In the genomic region with DNA sequence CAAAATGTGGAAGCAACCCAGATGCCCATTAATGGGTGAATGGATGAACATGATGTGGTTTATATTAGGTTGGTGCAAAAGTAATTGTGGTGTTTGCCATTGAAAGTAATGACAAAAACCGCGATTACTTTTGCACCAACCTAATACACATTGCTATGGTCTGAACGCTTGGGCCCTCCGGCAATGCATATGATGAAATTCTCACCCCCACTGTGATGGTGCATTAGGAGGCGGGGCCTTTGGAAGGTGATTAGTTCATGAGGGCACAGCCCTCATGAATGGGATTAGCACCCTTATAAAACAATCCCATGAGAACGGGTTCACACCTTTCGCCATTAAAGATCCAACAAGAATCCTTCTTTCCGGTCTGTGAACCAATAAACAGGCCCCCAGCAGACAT, we compare ENCODE assay signal across 25 cellular contexts. TPM values are rescaled to one million over a fixed set of nuclear protein-coding genes. Genes with fewer than 3 reads are reported as not detected.
A peak's percentile ranks its signal among the peaks of the same experiment; 100 is the strongest.
DNase-seq lines count a peak whose midpoint lies in the region; ATAC-seq, FAIRE-seq and TF ChIP-seq lines count a peak whose summit lies in the region.
"Had no signal": no experiment of that assay in that cellular context is flagged by ENCODE, and none has a peak within 500 bp of the region (broad histone marks: within the 10 kb centered on the region; RNA-seq: fewer than 3 reads in every experiment).

No MANE protein-coding gene starts in this region.

- no peaks in the 10 kb centered on the region for H3K79me2 ChIP-seq in HepG2 (ENCODE audit: insufficient read depth, low read length)
- H3K79me2 ChIP-seq: parathyroid adenoma had no signal

- CTCF ChIA-PET in HepG2 (lab: Yijun Ruan, JAX; ENCODE audit: low intra/inter-chr PET ratio, low total read pairs) = no interaction called here

- POLR2A ChIA-PET in HepG2 (lab: Yijun Ruan, JAX) = interaction anchor here (3.4 to 4.9 kb wide), 3 partner anchors 8 to 65 kb away, joined by 19 to 94 read pairs (median 28); a partner anchor contains a TSS

- H2AFZ ChIP-seq in HepG2 (ENCODE audit: low read length) = no peak overlapping the region
- H2AFZ ChIP-seq: parathyroid adenoma had no signal

- no peak for FAIRE-seq in HepG2 (lab: Jason Lieb, UNC)
- FAIRE-seq: H54 had no signal

- ATAC-seq in HepG2 (no peak), right lobe of liver (no peak)
- ATAC-seq: activated CD8-positive, alpha-beta T cell treated with anti-CD3 and anti-CD28 coated beads, Interleukin-2, amount 10 ng/mL, durations not matched to agents 7 days and 5 days; sciatic nerve had no signal

- TF ChIP-seq CTCF in HepG2 (CRISPR knock-in tag; IDR thresholded peaks at IDR 0.05) (no peak), right lobe of liver (IDR thresholded peaks at IDR 0.05) (no peak)

- TF ChIP-seq EP300 in HepG2 (IDR thresholded peaks at IDR 0.05; ENCODE audit: low read depth in 2 of 2, low read length in 2 of 2) = no peak
- TF ChIP-seq EP300 in HepG2 (CRISPR knock-in tag; IDR thresholded peaks at IDR 0.05; ENCODE audit: borderline replicate concordance) = no peak

- 95% methylated on average over 8 of the region's 8 CpGs for WGBS in HepG2 (ENCODE audit: low lambda C conversion rate)
- WGBS in right lobe of liver (ENCODE audit: insufficient coverage, low coverage, low lambda C conversion rate, missing lambda C conversion rate) = 89% methylated on average over 3 of the region's 8 CpGs

- H3K36me3 ChIP-seq in HepG2 (replicated peaks in 1 of 2; ENCODE audit: control insufficient read depth in 1 of 2, insufficient read depth in 2 of 2, low read length in 2 of 2) (no peaks in the 10 kb centered on the region), right lobe of liver (no peaks in the 10 kb centered on the region)
- H3K36me3 ChIP-seq: BE2C, breast epithelium, uterus had no signal

- no peak overlapping the region for H3K9ac ChIP-seq in HepG2 (ENCODE audit: insufficient read depth, low read depth, low read length)
- H3K9ac ChIP-seq: parathyroid adenoma had no signal

- intact Hi-C loops in HepG2 (cut with micrococcal nuclease; ENCODE audit: unreplicated experiment) (loop anchor here (2.0 kb wide), 2 partner anchors 28 to 38 kb away; a partner anchor contains a TSS), right lobe of liver (cut with DNase I) (no loop called here)

- H3K4me2 ChIP-seq in HepG2 (ENCODE audit: low read depth, low read length) = no peak overlapping the region

- H3K4me3 ChIP-seq in HepG2 (replicated peaks in 1 of 3; ENCODE audit: insufficient read depth in 1 of 3, low read depth in 2 of 3, low read length in 3 of 3) (no peak overlapping the region), right lobe of liver (no peak overlapping the region)
- H3K4me3 ChIP-seq: breast epithelium, uterus had no signal

- no TSS peak for BruUV-seq in HepG2 (replicated peaks; lab: Mats Ljungman, UMichigan)

- H4K20me1 ChIP-seq in HepG2 (ENCODE audit: insufficient read depth, low read length) = no peaks in the 10 kb centered on the region

- no peak for TF ChIP-seq RAD21 in HepG2 (CRISPR knock-in tag; IDR thresholded peaks at IDR 0.05)

- TF ChIP-seq POLR2A in HepG2 (IDR thresholded peaks at IDR 0.05; ENCODE audit: insufficient read depth in 1 of 2, low read depth in 2 of 2, low read length in 2 of 2) (no peak), right lobe of liver (IDR thresholded peaks at IDR 0.05) (no peak)

- in situ Hi-C loops in HepG2 (cut with HindIII; ENCODE audit: extremely low pct_ligation_motif_present, low pct_unique_long_range_greater_than_20kb) = no loop called here

- H3K27ac ChIP-seq in HepG2 (ENCODE audit: extremely low read length, insufficient read depth, low read length) = peak overlapping the region; percentile 89
- no peak overlapping the region for H3K27ac ChIP-seq in right lobe of liver
- H3K27ac ChIP-seq: breast epithelium, parathyroid adenoma, RWPE1, uterus had no signal

- DNase-seq in HepG2 (ENCODE audit: low spot score) = no peak
- no peak for DNase-seq in right lobe of liver
- DNase-seq in pons (ENCODE audit: low spot score) = no peak
- DNase-seq in stimulated activated naive CD4-positive, alpha-beta T cell (lab: John Stamatoyannopoulos, UW) = no peak
- DNase-seq: activated CD8-positive, alpha-beta T cell treated with anti-CD3 and anti-CD28 coated beads, Interleukin-2, amount 10 ng/mL, durations not matched to agents 7 days and 5 days; activated T-cell treated with anti-CD3 and anti-CD28 coated beads, Interleukin-2, amount 50 U/mL, for 1 hour; BE2C; COR-L47; cortex of kidney; DND-41; head of caudate nucleus; midbrain; MM.1S; NCI-H1694; NCI-H2171 treated with DMSO at 0.1 percent for 48 hours; NCI-H526; T-helper 9 cell; uterus had no signal

- H3K9me3 ChIP-seq in HepG2 (ENCODE audit: low read length) (no peaks in the 10 kb centered on the region), right lobe of liver (no peaks in the 10 kb centered on the region)
- H3K9me3 ChIP-seq: BE2C, breast epithelium, uterus had no signal

- H3K4me1 ChIP-seq in HepG2 (ENCODE audit: insufficient read depth, low read length) (peaks cover 84% of the 10 kb centered on the region), right lobe of liver (peaks cover 0 to 15% (median 0%) of the 10 kb centered on the region in 4 donors)
- H3K4me1 ChIP-seq: breast epithelium, uterus had no signal

- H3K27me3 ChIP-seq in HepG2 (ENCODE audit: control insufficient read depth in 1 of 2, insufficient read depth in 2 of 2, low read length in 2 of 2) (no peaks in the 10 kb centered on the region), right lobe of liver (no peaks in the 10 kb centered on the region)
- H3K27me3 ChIP-seq: BE2C, breast epithelium, uterus had no signal

RNA-seq across cellular contexts. Expression of a gene that starts 25.3 kb away (rescaled TPM):
- not detected in 2 replicates for total RNA-seq in HepG2 (2016; rRNA removed; fragmentation: Illumina TruSeq; extraction: Trizol)
- not detected in 2 replicates for total RNA-seq in HepG2 (2016; cell fraction: cytosol; rRNA removed; fragmentation: Illumina TruSeq; extraction: Trizol; ENCODE audit: low read depth)
- not detected in 2 replicates for total RNA-seq in HepG2 (2016; cell fraction: insoluble cytoplasmic fraction; rRNA removed; fragmentation: Illumina TruSeq; extraction: Trizol)
- total RNA-seq in HepG2 (2016; cell fraction: membrane; rRNA removed; fragmentation: Illumina TruSeq; extraction: Trizol) = not detected in 2 replicates
- not detected in 2 replicates for total RNA-seq in HepG2 (2016; cell fraction: nucleus; rRNA removed; fragmentation: Illumina TruSeq; extraction: Trizol)
- not detected in 2 replicates for polyA plus RNA-seq in HepG2 (2011; rRNA removed)
- 0.44 TPM in 1 of 2 replicates, not detected in the other for polyA plus RNA-seq in HepG2 (2011; cell fraction: cytosol; rRNA removed)
- polyA plus RNA-seq in HepG2 (2011; cell fraction: nucleus; rRNA removed) = not detected in 2 replicates
- not detected in 2 replicates for polyA plus RNA-seq in HepG2 (2012)
- not detected in 2 replicates for polyA plus RNA-seq in HepG2 (2016; cell fraction: cytosol; fragmentation: Illumina TruSeq; extraction: Trizol; ENCODE audit: low read depth)
- polyA plus RNA-seq in HepG2 (2016; cell fraction: insoluble cytoplasmic fraction; fragmentation: Illumina TruSeq; extraction: Trizol; ENCODE audit: low read depth) = not detected in 2 replicates
- not detected in 2 replicates for polyA plus RNA-seq in HepG2 (2016; cell fraction: membrane; fragmentation: Illumina TruSeq; extraction: Trizol; ENCODE audit: low read depth)
- polyA plus RNA-seq in HepG2 (2016; cell fraction: nucleus; fragmentation: Illumina TruSeq; extraction: Trizol; ENCODE audit: insufficient read depth, low read depth) = not detected in 2 replicates
- polyA minus RNA-seq in HepG2 (2011; rRNA and poly(A)+ RNA removed; ENCODE audit: low replicate concordance) = not detected in 2 replicates
- not detected in 2 replicates for polyA minus RNA-seq in HepG2 (2011; cell fraction: cytosol; rRNA and poly(A)+ RNA removed)
- not detected in 2 replicates for polyA minus RNA-seq in HepG2 (2011; cell fraction: nucleus; rRNA and poly(A)+ RNA removed)
- total RNA-seq in right lobe of liver = not detected
- total RNA-seq: A172; activated CD8-positive, alpha-beta T cell treated with anti-CD3 and anti-CD28 coated beads, Interleukin-2, amount 10 ng/mL, durations not matched to agents 7 days and 5 days; breast epithelium; natural killer cell treated with Interleukin-12 subunit alpha and Interleukin-12 subunit beta and Interleukin-15 and Interleukin-18, amount 100 ng/mL, for 72 hours; sciatic nerve; uterus had no signal

RNA-seq across cellular contexts. Expression of a gene that starts 30.1 kb away (rescaled TPM):
- not detected in 2 replicates for total RNA-seq in HepG2 (2016; rRNA removed; fragmentation: Illumina TruSeq; extraction: Trizol)
- total RNA-seq in HepG2 (2016; cell fraction: cytosol; rRNA removed; fragmentation: Illumina TruSeq; extraction: Trizol; ENCODE audit: low read depth) = 0.61 TPM in 1 of 2 replicates, not detected in the other
- not detected in 2 replicates for total RNA-seq in HepG2 (2016; cell fraction: insoluble cytoplasmic fraction; rRNA removed; fragmentation: Illumina TruSeq; extraction: Trizol)
- 0.28 and 0.52 TPM in 2 replicates for total RNA-seq in HepG2 (2016; cell fraction: membrane; rRNA removed; fragmentation: Illumina TruSeq; extraction: Trizol)
- not detected in 2 replicates for total RNA-seq in HepG2 (2016; cell fraction: nucleus; rRNA removed; fragmentation: Illumina TruSeq; extraction: Trizol)
- polyA plus RNA-seq in HepG2 (2011; rRNA removed) = 0.54 TPM in 1 of 2 replicates, not detected in the other
- 0.19 and 0.26 TPM in 2 replicates for polyA plus RNA-seq in HepG2 (2011; cell fraction: cytosol; rRNA removed)
- not detected in 2 replicates for polyA plus RNA-seq in HepG2 (2011; cell fraction: nucleus; rRNA removed)
- not detected in 2 replicates for polyA plus RNA-seq in HepG2 (2012)
- polyA plus RNA-seq in HepG2 (2016; cell fraction: cytosol; fragmentation: Illumina TruSeq; extraction: Trizol; ENCODE audit: low read depth) = 1.6 and 2.0 TPM in 2 replicates
- 0.56 TPM in 1 of 2 replicates, not detected in the other for polyA plus RNA-seq in HepG2 (2016; cell fraction: insoluble cytoplasmic fraction; fragmentation: Illumina TruSeq; extraction: Trizol; ENCODE audit: low read depth)
- 0.55 and 0.73 TPM in 2 replicates for polyA plus RNA-seq in HepG2 (2016; cell fraction: membrane; fragmentation: Illumina TruSeq; extraction: Trizol; ENCODE audit: low read depth)
- polyA plus RNA-seq in HepG2 (2016; cell fraction: nucleus; fragmentation: Illumina TruSeq; extraction: Trizol; ENCODE audit: insufficient read depth, low read depth) = not detected in 2 replicates
- polyA minus RNA-seq in HepG2 (2011; rRNA and poly(A)+ RNA removed; ENCODE audit: low replicate concordance) = not detected in 2 replicates
- not detected in 2 replicates for polyA minus RNA-seq in HepG2 (2011; cell fraction: cytosol; rRNA and poly(A)+ RNA removed)
- polyA minus RNA-seq in HepG2 (2011; cell fraction: nucleus; rRNA and poly(A)+ RNA removed) = not detected in 2 replicates
- not detected for total RNA-seq in right lobe of liver
- total RNA-seq: A172; activated CD8-positive, alpha-beta T cell treated with anti-CD3 and anti-CD28 coated beads, Interleukin-2, amount 10 ng/mL, durations not matched to agents 7 days and 5 days; breast epithelium; natural killer cell treated with Interleukin-12 subunit alpha and Interleukin-12 subunit beta and Interleukin-15 and Interleukin-18, amount 100 ng/mL, for 72 hours; sciatic nerve; uterus had no signal

RNA-seq across cellular contexts. Expression of a gene that starts 33.0 kb away (rescaled TPM):
- not detected in 2 replicates for total RNA-seq in HepG2 (2016; rRNA removed; fragmentation: Illumina TruSeq; extraction: Trizol)
- not detected in 2 replicates for total RNA-seq in HepG2 (2016; cell fraction: cytosol; rRNA removed; fragmentation: Illumina TruSeq; extraction: Trizol; ENCODE audit: low read depth)
- not detected in 2 replicates for total RNA-seq in HepG2 (2016; cell fraction: insoluble cytoplasmic fraction; rRNA removed; fragmentation: Illumina TruSeq; extraction: Trizol)
- not detected in 2 replicates for total RNA-seq in HepG2 (2016; cell fraction: membrane; rRNA removed; fragmentation: Illumina TruSeq; extraction: Trizol)
- total RNA-seq in HepG2 (2016; cell fraction: nucleus; rRNA removed; fragmentation: Illumina TruSeq; extraction: Trizol) = not detected in 2 replicates
- not detected in 2 replicates for polyA plus RNA-seq in HepG2 (2011; rRNA removed)
- not detected in 2 replicates for polyA plus RNA-seq in HepG2 (2011; cell fraction: cytosol; rRNA removed)
- not detected in 2 replicates for polyA plus RNA-seq in HepG2 (2011; cell fraction: nucleus; rRNA removed)
- polyA plus RNA-seq in HepG2 (2012) = not detected in 2 replicates
- polyA plus RNA-seq in HepG2 (2016; cell fraction: cytosol; fragmentation: Illumina TruSeq; extraction: Trizol; ENCODE audit: low read depth) = not detected in 2 replicates
- not detected in 2 replicates for polyA plus RNA-seq in HepG2 (2016; cell fraction: insoluble cytoplasmic fraction; fragmentation: Illumina TruSeq; extraction: Trizol; ENCODE audit: low read depth)
- not detected in 2 replicates for polyA plus RNA-seq in HepG2 (2016; cell fraction: membrane; fragmentation: Illumina TruSeq; extraction: Trizol; ENCODE audit: low read depth)
- polyA plus RNA-seq in HepG2 (2016; cell fraction: nucleus; fragmentation: Illumina TruSeq; extraction: Trizol; ENCODE audit: insufficient read depth, low read depth) = not detected in 2 replicates
- polyA minus RNA-seq in HepG2 (2011; rRNA and poly(A)+ RNA removed; ENCODE audit: low replicate concordance) = not detected in 2 replicates
- not detected in 2 replicates for polyA minus RNA-seq in HepG2 (2011; cell fraction: cytosol; rRNA and poly(A)+ RNA removed)
- polyA minus RNA-seq in HepG2 (2011; cell fraction: nucleus; rRNA and poly(A)+ RNA removed) = 2.8 TPM in 1 of 2 replicates, not detected in the other
- not detected for total RNA-seq in right lobe of liver
- total RNA-seq: A172; activated CD8-positive, alpha-beta T cell treated with anti-CD3 and anti-CD28 coated beads, Interleukin-2, amount 10 ng/mL, durations not matched to agents 7 days and 5 days; breast epithelium; natural killer cell treated with Interleukin-12 subunit alpha and Interleukin-12 subunit beta and Interleukin-15 and Interleukin-18, amount 100 ng/mL, for 72 hours; sciatic nerve; uterus had no signal

RNA-seq across cellular contexts. Expression of a gene that starts 37.3 kb away (rescaled TPM):
- not detected in 2 replicates for total RNA-seq in HepG2 (2016; rRNA removed; fragmentation: Illumina TruSeq; extraction: Trizol)
- not detected in 2 replicates for total RNA-seq in HepG2 (2016; cell fraction: cytosol; rRNA removed; fragmentation: Illumina TruSeq; extraction: Trizol; ENCODE audit: low read depth)
- total RNA-seq in HepG2 (2016; cell fraction: insoluble cytoplasmic fraction; rRNA removed; fragmentation: Illumina TruSeq; extraction: Trizol) = not detected in 2 replicates
- total RNA-seq in HepG2 (2016; cell fraction: membrane; rRNA removed; fragmentation: Illumina TruSeq; extraction: Trizol) = not detected in 2 replicates
- not detected in 2 replicates for total RNA-seq in HepG2 (2016; cell fraction: nucleus; rRNA removed; fragmentation: Illumina TruSeq; extraction: Trizol)
- not detected in 2 replicates for polyA plus RNA-seq in HepG2 (2011; rRNA removed)
- not detected in 2 replicates for polyA plus RNA-seq in HepG2 (2011; cell fraction: cytosol; rRNA removed)
- not detected in 2 replicates for polyA plus RNA-seq in HepG2 (2011; cell fraction: nucleus; rRNA removed)
- polyA plus RNA-seq in HepG2 (2012) = not detected in 2 replicates
- polyA plus RNA-seq in HepG2 (2016; cell fraction: cytosol; fragmentation: Illumina TruSeq; extraction: Trizol; ENCODE audit: low read depth) = not detected in 2 replicates
- polyA plus RNA-seq in HepG2 (2016; cell fraction: insoluble cytoplasmic fraction; fragmentation: Illumina TruSeq; extraction: Trizol; ENCODE audit: low read depth) = not detected in 2 replicates
- not detected in 2 replicates for polyA plus RNA-seq in HepG2 (2016; cell fraction: membrane; fragmentation: Illumina TruSeq; extraction: Trizol; ENCODE audit: low read depth)
- not detected in 2 replicates for polyA plus RNA-seq in HepG2 (2016; cell fraction: nucleus; fragmentation: Illumina TruSeq; extraction: Trizol; ENCODE audit: insufficient read depth, low read depth)
- polyA minus RNA-seq in HepG2 (2011; rRNA and poly(A)+ RNA removed; ENCODE audit: low replicate concordance) = not detected in 2 replicates
- not detected in 2 replicates for polyA minus RNA-seq in HepG2 (2011; cell fraction: cytosol; rRNA and poly(A)+ RNA removed)
- not detected in 2 replicates for polyA minus RNA-seq in HepG2 (2011; cell fraction: nucleus; rRNA and poly(A)+ RNA removed)
- not detected for total RNA-seq in right lobe of liver
- total RNA-seq: A172; activated CD8-positive, alpha-beta T cell treated with anti-CD3 and anti-CD28 coated beads, Interleukin-2, amount 10 ng/mL, durations not matched to agents 7 days and 5 days; breast epithelium; natural killer cell treated with Interleukin-12 subunit alpha and Interleukin-12 subunit beta and Interleukin-15 and Interleukin-18, amount 100 ng/mL, for 72 hours; sciatic nerve; uterus had no signal

RNA-seq across cellular contexts. Expression of a gene that starts 38.9 kb away (rescaled TPM):
- total RNA-seq in HepG2 (2016; rRNA removed; fragmentation: Illumina TruSeq; extraction: Trizol) (55.7 and 65.3 TPM in 2 replicates), right lobe of liver (1 to 10 TPM in 3 of 6 experiments, under 1 TPM in 3; 0.37 to 2.9 (median 1.0) TPM)
- 8.6 and 11.0 TPM in 2 replicates for total RNA-seq in HepG2 (2016; cell fraction: cytosol; rRNA removed; fragmentation: Illumina TruSeq; extraction: Trizol; ENCODE audit: low read depth)
- total RNA-seq in HepG2 (2016; cell fraction: insoluble cytoplasmic fraction; rRNA removed; fragmentation: Illumina TruSeq; extraction: Trizol) = 51.5 and 55.7 TPM in 2 replicates
- 28.4 and 29.3 TPM in 2 replicates for total RNA-seq in HepG2 (2016; cell fraction: membrane; rRNA removed; fragmentation: Illumina TruSeq; extraction: Trizol)
- total RNA-seq in HepG2 (2016; cell fraction: nucleus; rRNA removed; fragmentation: Illumina TruSeq; extraction: Trizol) = 23.6 and 25.7 TPM in 2 replicates
- polyA plus RNA-seq in HepG2 (2011; rRNA removed) = 15.3 and 24.5 TPM in 2 replicates
- 18.8 and 22.1 TPM in 2 replicates for polyA plus RNA-seq in HepG2 (2011; cell fraction: cytosol; rRNA removed)
- 10.4 and 11.9 TPM in 2 replicates for polyA plus RNA-seq in HepG2 (2011; cell fraction: nucleus; rRNA removed)
- 19.5 and 50.3 TPM in 2 replicates for polyA plus RNA-seq in HepG2 (2012)
- 10.8 and 11.1 TPM in 2 replicates for polyA plus RNA-seq in HepG2 (2016; cell fraction: cytosol; fragmentation: Illumina TruSeq; extraction: Trizol; ENCODE audit: low read depth)
- polyA plus RNA-seq in HepG2 (2016; cell fraction: insoluble cytoplasmic fraction; fragmentation: Illumina TruSeq; extraction: Trizol; ENCODE audit: low read depth) = 90.6 and 102 TPM in 2 replicates
- 27.3 and 29.2 TPM in 2 replicates for polyA plus RNA-seq in HepG2 (2016; cell fraction: membrane; fragmentation: Illumina TruSeq; extraction: Trizol; ENCODE audit: low read depth)
- polyA plus RNA-seq in HepG2 (2016; cell fraction: nucleus; fragmentation: Illumina TruSeq; extraction: Trizol; ENCODE audit: insufficient read depth, low read depth) = 54.0 and 54.7 TPM in 2 replicates
- polyA minus RNA-seq in HepG2 (2011; rRNA and poly(A)+ RNA removed; ENCODE audit: low replicate concordance) = 9.1 and 22.0 TPM in 2 replicates
- 12.6 and 15.4 TPM in 2 replicates for polyA minus RNA-seq in HepG2 (2011; cell fraction: cytosol; rRNA and poly(A)+ RNA removed)
- 8.4 and 8.7 TPM in 2 replicates for polyA minus RNA-seq in HepG2 (2011; cell fraction: nucleus; rRNA and poly(A)+ RNA removed)
